In genomic region chr12:92045852-92046251, GRCh38 we compare ENCODE assay signal across 23 cellular contexts.
A peak's percentile ranks its signal among the peaks of the same experiment; 100 is the strongest.
DNase-seq lines count a peak whose midpoint lies in the region; ATAC-seq, FAIRE-seq and TF ChIP-seq lines count a peak whose summit lies in the region.
"Had no signal": no experiment of that assay in that cellular context is flagged by ENCODE, and none has a peak within 500 bp of the region (broad histone marks: within the 10 kb centered on the region; RNA-seq: fewer than 3 reads in every experiment).

No MANE protein-coding gene starts in this region.

- no peaks in the 10 kb centered on the region for H3K79me2 ChIP-seq in SK-N-SH (ENCODE audit: insufficient read depth)

- no peak overlapping the region for H3K4me2 ChIP-seq in SK-N-SH

- H3K27ac ChIP-seq in left ventricle myocardium inferior (replicated peaks) (no peak overlapping the region), SK-N-SH (ENCODE audit: low read depth in 2 of 2, low read length in 1 of 2) (no peak overlapping the region)

- peaks cover 9% of the 10 kb centered on the region for H3K36me3 Mint-ChIP-seq in activated T-cell treated with anti-CD3 and anti-CD28 coated beads, Interleukin-2, amount 50 U/mL, for 4 hours (ENCODE audit: insufficient read depth)
- H3K36me3 Mint-ChIP-seq in activated CD4-positive, alpha-beta memory T cell treated with anti-CD3 and anti-CD28 coated beads, Interleukin-2, amount 10 ng/mL, durations not matched to agents 7 days and 5 days (ENCODE audit: low read depth): peaks cover 2% of the 10 kb centered on the region
- H3K36me3 Mint-ChIP-seq in stimulated activated effector memory CD8-positive, alpha-beta T cell treated with anti-CD3 and anti-CD28 coated beads, Interleukin-12 subunit alpha, Interleukin-12 subunit beta, amount 100 ng/mL, for 72 hours: peaks cover 6% of the 10 kb centered on the region
- H3K36me3 Mint-ChIP-seq: mesothelial cell of epicardium, natural killer cell had no signal

- H4K20me1 ChIP-seq in SK-N-SH (ENCODE audit: insufficient read depth): no peaks in the 10 kb centered on the region

- peak; percentile 71 for FAIRE-seq in GM18507 (lab: Jason Lieb, UNC)
- FAIRE-seq: urothelium cell line had no signal

- TF ChIP-seq EP300 in SK-N-SH (IDR thresholded peaks at IDR 0.05; ENCODE audit: borderline replicate concordance in 1 of 2, low read depth in 1 of 2, low read length in 1 of 2): no peak

- H3K36me3 ChIP-seq in left ventricle myocardium inferior (no peaks in the 10 kb centered on the region), SK-N-SH (replicated peaks in 1 of 2; ENCODE audit: control insufficient read depth in 1 of 2, insufficient read depth in 2 of 2, low read length in 1 of 2) (no peaks in the 10 kb centered on the region)

- DNase-seq in activated T-cell treated with anti-CD3 and anti-CD28 coated beads, Interleukin-2, amount 50 U/mL, for 4 hours: no peak
- DNase-seq in activated T-cell treated with anti-CD3 and anti-CD28 coated beads for 4 hours (no peak), GM18507 (ENCODE audit: extremely low spot score, insufficient read length, low read depth) (no peak), activated gamma-delta T cell (lab: John Stamatoyannopoulos, UW) (no peak), left ventricle myocardium inferior (no peak), SK-N-SH (no peak)
- DNase-seq in activated CD4-positive, alpha-beta memory T cell treated with anti-CD3 and anti-CD28 coated beads, Interleukin-2, amount 10 ng/mL, durations not matched to agents 7 days and 5 days: no peak
- DNase-seq in stimulated activated effector memory CD8-positive, alpha-beta T cell treated with anti-CD3 and anti-CD28 coated beads, Interleukin-12 subunit alpha, Interleukin-12 subunit beta, amount 100 ng/mL, for 72 hours (ENCODE audit: low spot score in 2 of 2): no peak
- DNase-seq: ACHN; activated effector memory CD4-positive, alpha-beta T cell treated with anti-CD3 and anti-CD28 coated beads, Interleukin-2, amount 50 U/mL, for 16 hours; anterior cingulate cortex; Calu3; caudate nucleus; dermis blood vessel endothelial cell; islet precursor cell; natural killer cell; NCI-H2081; NCI-H345; NCI-H82; T1000 had no signal

- H3K9ac ChIP-seq in SK-N-SH: no peak overlapping the region

- 92% methylated on average over 2 of the region's 2 CpGs for WGBS in SK-N-SH (ENCODE audit: low lambda C conversion rate)

- H2AFZ ChIP-seq in SK-N-SH (ENCODE audit: low read depth): no peak overlapping the region

- H3K4me1 ChIP-seq in left ventricle myocardium inferior (peaks cover 25% of the 10 kb centered on the region), SK-N-SH (ENCODE audit: control insufficient read depth in 1 of 2, insufficient read depth in 2 of 2, low read depth in 1 of 2, low read length in 1 of 2) (peaks cover 0 to 10% of the 10 kb centered on the region in 2 experiments; a peak in 2 of 4 replicates)

- TF ChIP-seq CTCF in left ventricle myocardium inferior (IDR thresholded peaks at IDR 0.05; ENCODE audit: borderline replicate concordance): no peak
- TF ChIP-seq CTCF in SK-N-SH (IDR thresholded peaks at IDR 0.05): no peak

- H3K4me3 ChIP-seq in left ventricle myocardium inferior (no peak overlapping the region), SK-N-SH (ENCODE audit: low read depth in 2 of 2, low read length in 1 of 2) (no peak overlapping the region)

- peaks cover 2% of the 10 kb centered on the region for H3K9me3 Mint-ChIP-seq in activated T-cell treated with anti-CD3 and anti-CD28 coated beads, Interleukin-2, amount 50 U/mL, for 4 hours
- peaks cover 3% of the 10 kb centered on the region for H3K9me3 Mint-ChIP-seq in activated CD4-positive, alpha-beta memory T cell treated with anti-CD3 and anti-CD28 coated beads, Interleukin-2, amount 10 ng/mL, durations not matched to agents 7 days and 5 days
- no peaks in the 10 kb centered on the region for H3K9me3 Mint-ChIP-seq in stimulated activated effector memory CD8-positive, alpha-beta T cell treated with anti-CD3 and anti-CD28 coated beads, Interleukin-12 subunit alpha, Interleukin-12 subunit beta, amount 100 ng/mL, for 72 hours
- H3K9me3 Mint-ChIP-seq: natural killer cell had no signal

- no peaks in the 10 kb centered on the region for H3K9me3 ChIP-seq in left ventricle myocardium inferior (replicated peaks)
- no peaks in the 10 kb centered on the region for H3K9me3 ChIP-seq in SK-N-SH

- no peaks in the 10 kb centered on the region for H3K27me3 Mint-ChIP-seq in activated T-cell treated with anti-CD3 and anti-CD28 coated beads, Interleukin-2, amount 50 U/mL, for 4 hours (ENCODE audit: low read depth)
- H3K27me3 Mint-ChIP-seq in activated CD4-positive, alpha-beta memory T cell treated with anti-CD3 and anti-CD28 coated beads, Interleukin-2, amount 10 ng/mL, durations not matched to agents 7 days and 5 days: no peaks in the 10 kb centered on the region

- H3K4me3 Mint-ChIP-seq in activated T-cell treated with anti-CD3 and anti-CD28 coated beads, Interleukin-2, amount 50 U/mL, for 4 hours: peak overlapping the region; percentile 60
- H3K4me3 Mint-ChIP-seq in activated CD4-positive, alpha-beta memory T cell treated with anti-CD3 and anti-CD28 coated beads, Interleukin-2, amount 10 ng/mL, durations not matched to agents 7 days and 5 days: peak overlapping the region; percentile 69
- peak overlapping the region; percentile 44 for H3K4me3 Mint-ChIP-seq in stimulated activated effector memory CD8-positive, alpha-beta T cell treated with anti-CD3 and anti-CD28 coated beads, Interleukin-12 subunit alpha, Interleukin-12 subunit beta, amount 100 ng/mL, for 72 hours
- H3K4me3 Mint-ChIP-seq: mesothelial cell of epicardium, natural killer cell, WTC11 had no signal

- CTCF ChIA-PET in activated CD4-positive, alpha-beta memory T cell treated with anti-CD3 and anti-CD28 coated beads, Interleukin-2, amount 10 ng/mL, durations not matched to agents 7 days and 5 days (lab: Charles Lee): no interaction called here
- CTCF ChIA-PET in SK-N-SH (lab: Yijun Ruan, JAX): no interaction called here

- ATAC-seq in activated T-cell treated with anti-CD3 and anti-CD28 coated beads, Interleukin-2, amount 50 U/mL, for 4 hours: no peak
- ATAC-seq in stimulated activated effector memory CD8-positive, alpha-beta T cell treated with anti-CD3 and anti-CD28 coated beads, Interleukin-12 subunit alpha, Interleukin-12 subunit beta, amount 100 ng/mL, for 72 hours: peak; percentile 40
- ATAC-seq: natural killer cell, WTC11 had no signal

- POLR2A ChIA-PET in activated CD4-positive, alpha-beta memory T cell treated with anti-CD3 and anti-CD28 coated beads, Interleukin-2, amount 10 ng/mL, durations not matched to agents 7 days and 5 days (lab: Charles Lee): interaction anchor here (1.0 to 2.7 kb wide), 3 partner anchors 15 to 100 kb away, joined by 4 to 12 read pairs (median 6); partner anchors contain the start of gene BTG1
- POLR2A ChIA-PET in SK-N-SH (lab: Yijun Ruan, JAX): interaction anchor here (0.7 kb wide), 1 partner anchor 100 kb away, joined by 3 read pairs; the partner anchor contains the start of gene BTG1

- H3F3A ChIP-seq in SK-N-SH (replicated peaks; ENCODE audit: insufficient read depth): no peaks in the 10 kb centered on the region

- peaks cover 76% of the 10 kb centered on the region for H3K4me1 Mint-ChIP-seq in activated T-cell treated with anti-CD3 and anti-CD28 coated beads, Interleukin-2, amount 50 U/mL, for 4 hours (ENCODE audit: low read depth)
- H3K4me1 Mint-ChIP-seq in activated CD4-positive, alpha-beta memory T cell treated with anti-CD3 and anti-CD28 coated beads, Interleukin-2, amount 10 ng/mL, durations not matched to agents 7 days and 5 days: peaks cover 69% of the 10 kb centered on the region
- H3K4me1 Mint-ChIP-seq in stimulated activated effector memory CD8-positive, alpha-beta T cell treated with anti-CD3 and anti-CD28 coated beads, Interleukin-12 subunit alpha, Interleukin-12 subunit beta, amount 100 ng/mL, for 72 hours: peaks cover 53% of the 10 kb centered on the region
- H3K4me1 Mint-ChIP-seq: mesothelial cell of epicardium had no signal

- TF ChIP-seq RAD21 in SK-N-SH (IDR thresholded peaks at IDR 0.05; ENCODE audit: low read length): no peak

- H3K9me2 ChIP-seq in SK-N-SH: no peaks in the 10 kb centered on the region

- peak overlapping the region; percentile 82 for H3K27ac Mint-ChIP-seq in activated CD4-positive, alpha-beta memory T cell treated with anti-CD3 and anti-CD28 coated beads, Interleukin-2, amount 10 ng/mL, durations not matched to agents 7 days and 5 days
- peak overlapping the region; percentile 38 for H3K27ac Mint-ChIP-seq in stimulated activated effector memory CD8-positive, alpha-beta T cell treated with anti-CD3 and anti-CD28 coated beads, Interleukin-12 subunit alpha, Interleukin-12 subunit beta, amount 100 ng/mL, for 72 hours
- H3K27ac Mint-ChIP-seq: mesothelial cell of epicardium, natural killer cell, WTC11 had no signal

- intact Hi-C loops in left ventricle myocardium inferior (cut with micrococcal nuclease): no loop called here

- H3K27me3 ChIP-seq in left ventricle myocardium inferior (ENCODE audit: low read depth) (no peaks in the 10 kb centered on the region), SK-N-SH (ENCODE audit: insufficient read depth) (no peaks in the 10 kb centered on the region)

TF ChIP-seq in SK-N-SH, 30 proteins besides CTCF, POLR2A, EP300 and RAD21:
- no peak for TF ChIP-seq TEAD4 (IDR thresholded peaks at IDR 0.05; ENCODE audit: borderline replicate concordance, insufficient read depth)
